ENCODE assay signal across 24 cellular contexts in the genomic region with DNA sequence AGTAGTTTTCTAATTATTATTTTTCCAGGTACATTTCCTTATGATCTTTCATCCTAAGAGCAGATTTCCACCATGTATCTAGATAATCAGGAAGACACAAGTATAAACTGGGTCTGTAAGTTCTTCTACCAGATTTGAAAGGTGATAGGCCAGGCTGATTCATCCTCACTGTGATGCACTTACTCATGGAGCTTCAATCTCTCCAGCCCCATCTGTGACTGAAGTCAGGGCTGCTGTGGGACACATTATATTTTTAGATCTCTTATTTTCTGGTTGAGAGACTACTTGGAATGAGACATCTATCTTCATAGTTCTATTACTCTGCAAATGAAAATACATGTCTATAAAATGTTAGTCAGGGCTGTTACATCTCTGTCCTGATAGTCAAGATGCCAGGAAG.
DNase-seq lines count a peak whose midpoint lies in the region; ATAC-seq and TF ChIP-seq lines count a peak whose summit lies in the region.
"Had no signal": no experiment of that assay in that cellular context is flagged by ENCODE, and none has a peak within 500 bp of the region (broad histone marks: within the 10 kb centered on the region; RNA-seq: fewer than 3 reads in every experiment).

No MANE protein-coding gene starts in this region.

- H3K9me3 ChIP-seq in adipocyte (ENCODE audit: control insufficient read depth, low read length) (no peaks in the 10 kb centered on the region), adrenal gland (replicated peaks in 1 of 3) (no peaks in the 10 kb centered on the region)
- H3K9me3 ChIP-seq: BE2C, Caco-2, mucosa of descending colon, tibial nerve had no signal

- intact Hi-C loops in adrenal gland (cut with DNase I): no loop called here

- ATAC-seq in foreskin keratinocyte (peak; percentile 61), GM18519 (IDR thresholded peaks at IDR 0.05; ENCODE audit: low FRiP score, unreplicated experiment) (no peak)
- ATAC-seq: HepG2, left ventricle myocardium superior, mucosa of descending colon, T-helper 17 cell had no signal

- no peak for TF ChIP-seq CTCF in foreskin keratinocyte (conservative IDR thresholded peaks at IDR 0.05)
- no peak for TF ChIP-seq CTCF in adrenal gland (IDR thresholded peaks at IDR 0.05)

- H3K36me3 ChIP-seq in adipocyte (ENCODE audit: control insufficient read depth, insufficient read depth, low read length, severe bottlenecking) (no peaks in the 10 kb centered on the region), adrenal gland (replicated peaks in 1 of 2) (no peaks in the 10 kb centered on the region)
- H3K36me3 ChIP-seq: BE2C, tibial nerve, WERI-Rb-1 had no signal

- H3K9ac ChIP-seq in adipocyte (ENCODE audit: low read length): no peak overlapping the region

- H3K27me3 ChIP-seq in adipocyte (replicated peaks; ENCODE audit: control insufficient read depth, insufficient read depth, low read length): no peaks in the 10 kb centered on the region
- H3K27me3 ChIP-seq in foreskin keratinocyte: no peaks in the 10 kb centered on the region
- peaks cover 16% of the 10 kb centered on the region for H3K27me3 ChIP-seq in adrenal gland
- H3K27me3 ChIP-seq: BE2C, tibial nerve had no signal

- DNase-seq in HT1080 (ENCODE audit: low read depth): peak; percentile 50
- DNase-seq in adipocyte (ENCODE audit: low read depth): peak; percentile 52
- DNase-seq in foreskin keratinocyte: peak in 1 of 2 donors; percentile 32
- DNase-seq in NCI-H69 (lab: John Stamatoyannopoulos, UW): no peak
- no peak for DNase-seq in activated CD4-positive, alpha-beta T cell treated with anti-CD3 and anti-CD28 coated beads for 4 hours
- DNase-seq in adrenal gland: no peak
- DNase-seq: activated CD4-positive, alpha-beta T cell treated with anti-CD3 and anti-CD28 coated beads, Interleukin-2, amount 50 U/mL, for 4 hours; activated effector memory CD4-positive, alpha-beta T cell treated with anti-CD3 and anti-CD28 coated beads, Interleukin-2, amount 50 U/mL, for 16 hours; BE2C; Caco-2; caudate nucleus; dorsolateral prefrontal cortex; glutamatergic neuron; H9; left ventricle myocardium superior; mucosa of descending colon; NCI-H1436 treated with DMSO at 0.1 percent for 48 hours; NCI-H774; stimulated activated CD4-positive, alpha-beta T cell treated with anti-CD3 and anti-CD28 coated beads, Interleukin-4, amount 100 ng/mL, for 24 hours; T-helper 17 cell; WERI-Rb-1 had no signal

- no peak for TF ChIP-seq POLR2A in adrenal gland (IDR thresholded peaks at IDR 0.05)

- no peak overlapping the region for H3K27ac ChIP-seq in foreskin keratinocyte
- H3K27ac ChIP-seq in adrenal gland: no peak overlapping the region
- H3K27ac ChIP-seq: dorsolateral prefrontal cortex, tibial nerve, WERI-Rb-1 had no signal

- H3K4me1 ChIP-seq in adipocyte (ENCODE audit: control insufficient read depth, insufficient read depth, low read length) (peaks cover 7% of the 10 kb centered on the region), foreskin keratinocyte (no peaks in the 10 kb centered on the region), adrenal gland (replicated peaks in 1 of 2) (no peaks in the 10 kb centered on the region)
- H3K4me1 ChIP-seq: BE2C, Caco-2, tibial nerve had no signal

- H3K4me3 ChIP-seq in adipocyte (ENCODE audit: low read length): no peak overlapping the region
- no peak overlapping the region for H3K4me3 ChIP-seq in adrenal gland
- H3K4me3 ChIP-seq: dorsolateral prefrontal cortex, mucosa of descending colon, tibial nerve had no signal

Comparison
In these comparisons a context has a peak if more than half of its experiments do, and no peak if none do; other contexts are left out.
1. DNase-seq: peak in HT1080 (single experiment) and adipocyte (single experiment); none in NCI-H69 (single experiment), activated CD4-positive, alpha-beta T cell treated with anti-CD3 and anti-CD28 coated beads for 4 hours (0 of 2) and adrenal gland (0 of 7).